Comparison of ENCODE assay signal across 8 cellular contexts in the genomic region with DNA sequence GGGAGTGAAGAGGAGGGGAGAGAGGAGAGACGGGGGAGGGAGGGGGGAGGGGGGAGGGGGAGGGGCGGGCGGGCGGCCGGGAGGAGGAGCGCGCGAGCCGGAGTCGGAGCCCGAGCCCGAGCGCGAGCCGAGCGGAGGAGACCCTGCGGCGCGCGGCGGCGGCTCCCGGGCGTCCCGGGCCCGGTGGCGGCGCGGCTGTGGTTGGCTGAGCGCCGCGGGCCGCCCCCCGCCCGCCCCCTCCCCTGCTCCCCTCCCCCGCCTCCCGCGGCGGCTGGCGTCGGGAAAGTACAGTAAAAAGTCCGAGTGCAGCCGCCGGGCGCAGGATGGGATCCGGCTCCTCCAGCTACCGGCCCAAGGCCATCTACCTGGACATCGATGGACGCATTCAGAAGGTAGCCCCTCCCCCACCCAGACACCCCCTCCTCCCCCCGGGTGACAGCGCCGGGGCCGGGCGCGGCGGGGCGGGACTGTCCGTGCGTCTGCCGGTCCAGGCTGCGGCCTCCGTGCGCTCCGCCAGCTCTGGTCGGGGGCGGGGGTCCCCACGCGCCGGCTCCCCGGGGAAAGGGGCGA. TPM values are rescaled to one million over a fixed set of nuclear protein-coding genes. Genes with fewer than 3 reads are reported as not detected.
DNase-seq lines count a peak whose midpoint lies in the region; ATAC-seq and TF ChIP-seq lines count a peak whose summit lies in the region.

A gene (plus strand): TSS at position 130 of the 570 bp plus-strand sequence. CDS start 194 bp downstream, at position 324.

- H3K4me3 ChIP-seq in fibroblast of mammary gland (ENCODE audit: control insufficient read depth, low read depth, low read length) (peak within 1 kb of the TSS; percentile 36), osteoblast (ENCODE audit: insufficient read depth, low read length) (no peak within 1 kb of the TSS)

- intact Hi-C loops in activated CD4-positive, alpha-beta memory T cell treated with anti-CD3 and anti-CD28 coated beads for 36 hours (cut with micrococcal nuclease): loop anchor here (5.0 kb wide), 3 partner anchors 36 to 164 kb away; no protein-coding TSS in a partner anchor

- H3K79me2 ChIP-seq in osteoblast (ENCODE audit: insufficient read depth, low read length): no peaks in the 10 kb centered on the region

- H3K4me2 ChIP-seq in osteoblast (ENCODE audit: insufficient read depth, low read length): peak within 1 kb of the TSS; percentile 23

- H3K27ac ChIP-seq in osteoblast (ENCODE audit: low read depth, low read length): no peak within 1 kb of the TSS

- DNase-seq in stimulated activated CD4-positive, alpha-beta T cell treated with anti-CD3 and anti-CD28 coated beads, Interleukin-12 subunit alpha, Interleukin-12 subunit beta, amount 100 ng/mL, for 4 hours: peak; percentile 38
- DNase-seq in stimulated activated CD4-positive, alpha-beta T cell treated with anti-CD3 and anti-CD28 coated beads, Interleukin-1b, Interleukin-23, amount 100 ng/mL, for 48 hours: no peak
- peak; percentile 36 for DNase-seq in activated CD4-positive, alpha-beta memory T cell treated with anti-CD3 and anti-CD28 coated beads for 36 hours
- no peak for DNase-seq in fibroblast of mammary gland (ENCODE audit: low read depth)
- peak; percentile 86 for DNase-seq in osteoblast (ENCODE audit: insufficient read length, low spot score, missing footprints)
- DNase-seq in GM10248 (ENCODE audit: extremely low spot score): no peak

- H4K20me1 ChIP-seq in osteoblast (ENCODE audit: insufficient read depth, low read length): no peaks in the 10 kb centered on the region

- TF ChIP-seq CTCF in fibroblast of mammary gland (conservative IDR thresholded peaks at IDR 0.05; ENCODE audit: control insufficient read depth, insufficient read depth, low read depth, low read length) (no peak), osteoblast (IDR thresholded peaks at IDR 0.05; ENCODE audit: extremely low read depth, low read depth, low read length) (no peak), GM10248 (IDR thresholded peaks at IDR 0.05; ENCODE audit: control extremely low read depth, extremely low read depth, low read depth, missing control alignments) (no peak)

- H3K27me3 Mint-ChIP-seq in activated CD4-positive, alpha-beta memory T cell treated with anti-CD3 and anti-CD28 coated beads for 36 hours: peaks cover 14% of the 10 kb centered on the region

- H3K9me3 Mint-ChIP-seq in activated CD4-positive, alpha-beta memory T cell treated with anti-CD3 and anti-CD28 coated beads for 36 hours: no peaks in the 10 kb centered on the region

- H3K4me3 Mint-ChIP-seq in activated CD4-positive, alpha-beta memory T cell treated with anti-CD3 and anti-CD28 coated beads for 36 hours: peak within 1 kb of the TSS; percentile 70

- H2AFZ ChIP-seq in osteoblast (ENCODE audit: low read length): no peak within 1 kb of the TSS

- CTCF ChIA-PET in activated CD4-positive, alpha-beta memory T cell treated with anti-CD3 and anti-CD28 coated beads for 36 hours (lab: Charles Lee): interaction anchor here (1.0 to 1.2 kb wide), 4 partner anchors 32 to 165 kb away, joined by 3 to 8 read pairs (median 4); no protein-coding TSS in a partner anchor
- CTCF ChIA-PET in GM10248 (lab: Yijun Ruan, JAX): no interaction called here

- no peak for ATAC-seq in GM21825 (IDR thresholded peaks at IDR 0.05; ENCODE audit: unreplicated experiment)
- no peak for ATAC-seq in esophagus mucosa

- H3K9me3 ChIP-seq in osteoblast (ENCODE audit: low read depth, low read length): no peaks in the 10 kb centered on the region

- H3K4me1 ChIP-seq in osteoblast (ENCODE audit: insufficient read depth, low read length): no peaks in the 10 kb centered on the region

- POLR2A ChIA-PET in activated CD4-positive, alpha-beta memory T cell treated with anti-CD3 and anti-CD28 coated beads for 36 hours (lab: Charles Lee): interaction anchor here (1.2 kb wide), 1 partner anchor 37 kb away, joined by 3 read pairs; no protein-coding TSS in a partner anchor
- POLR2A ChIA-PET in GM10248 (lab: Yijun Ruan, JAX): no interaction called here

- peaks cover 41% of the 10 kb centered on the region for H3K27me3 ChIP-seq in osteoblast (ENCODE audit: insufficient read depth, low read length)

- no peaks in the 10 kb centered on the region for H3K36me3 Mint-ChIP-seq in activated CD4-positive, alpha-beta memory T cell treated with anti-CD3 and anti-CD28 coated beads for 36 hours

- peaks cover 11% of the 10 kb centered on the region for H3K4me1 Mint-ChIP-seq in activated CD4-positive, alpha-beta memory T cell treated with anti-CD3 and anti-CD28 coated beads for 36 hours (ENCODE audit: low read depth)

- H3K36me3 ChIP-seq in osteoblast (ENCODE audit: insufficient read depth, low read length): no peaks in the 10 kb centered on the region

- no peak within 1 kb of the TSS for H3K27ac Mint-ChIP-seq in activated CD4-positive, alpha-beta memory T cell treated with anti-CD3 and anti-CD28 coated beads for 36 hours

RNA-seq across cellular contexts. Expression of the gene that starts here (rescaled TPM):
- total RNA-seq in activated CD4-positive, alpha-beta memory T cell treated with anti-CD3 and anti-CD28 coated beads for 36 hours: 1 to 10 TPM; 7.5 to 8.6 TPM
- total RNA-seq in osteoblast (0.36 TPM in 1 of 2 replicates, not detected in the other), esophagus mucosa (1.8 TPM)

Comparison
In these comparisons a context has a peak if more than half of its experiments do, and no peak if none do; other contexts are left out.
1. DNase-seq: peak in stimulated activated CD4-positive, alpha-beta T cell treated with anti-CD3 and anti-CD28 coated beads, Interleukin-12 subunit alpha, Interleukin-12 subunit beta, amount 100 ng/mL, for 4 hours (single experiment) and activated CD4-positive, alpha-beta memory T cell treated with anti-CD3 and anti-CD28 coated beads for 36 hours (single experiment); none in stimulated activated CD4-positive, alpha-beta T cell treated with anti-CD3 and anti-CD28 coated beads, Interleukin-1b, Interleukin-23, amount 100 ng/mL, for 48 hours (single experiment), fibroblast of mammary gland (single experiment) and GM10248 (single experiment).
2. Peak in DNase-seq and H3K4me2 ChIP-seq in osteoblast; RNA of the gene not detected or under 1 TPM.